In genomic region chr9:128945798-128946501, GRCh38 we compare ENCODE assay signal across 1 cellular context.
TF ChIP-seq lines count a peak whose summit lies in the region.

No MANE protein-coding gene starts in this region.

TF ChIP-seq in H1, 55 proteins besides CTCF, POLR2A, EP300 and RAD21:
- no peak for TF ChIP-seq CHD1 (IDR thresholded peaks at IDR 0.05; ENCODE audit: low read depth, low read length)
